In the genomic region with DNA sequence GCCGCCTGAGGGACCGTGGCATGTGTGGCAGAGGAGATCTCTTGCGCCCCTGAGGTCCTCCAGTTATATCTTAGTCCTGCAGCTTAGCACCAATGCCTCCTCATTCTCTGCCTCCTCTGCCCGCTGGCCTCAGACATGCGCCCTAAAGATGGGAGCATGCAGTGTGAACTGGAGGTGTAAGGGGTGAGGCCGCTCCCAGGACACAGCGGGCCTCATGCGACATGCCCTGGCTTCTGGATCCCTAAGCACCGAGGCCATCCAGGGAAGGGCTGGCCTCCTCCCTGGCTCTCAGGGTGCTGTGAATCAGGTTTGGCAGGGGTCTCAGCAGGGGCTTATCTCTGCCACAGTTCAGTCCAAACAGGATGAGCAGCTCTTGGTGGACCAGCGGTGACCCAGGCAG, we compare ENCODE assay signal across 25 cellular contexts.
DNase-seq lines count a peak whose midpoint lies in the region; ATAC-seq, FAIRE-seq and TF ChIP-seq lines count a peak whose summit lies in the region.
"Had no signal": no experiment of that assay in that cellular context is flagged by ENCODE, and none has a peak within 500 bp of the region (broad histone marks: within the 10 kb centered on the region; RNA-seq: fewer than 3 reads in every experiment).

No MANE protein-coding gene starts in this region.

- no peak overlapping the region for H2BK5ac ChIP-seq in mesenchymal stem cell (ENCODE audit: low read depth, low read length, poor library complexity, severe bottlenecking)

- no peak for TF ChIP-seq POLR2A in GM12891 (IDR thresholded peaks at IDR 0.05; ENCODE audit: low read depth, low read length)

- WGBS in mesenchymal stem cell: 92% methylated on average over 10 of the region's 10 CpGs

- H2BK12ac ChIP-seq in mesenchymal stem cell (ENCODE audit: low read length in 2 of 2): peak overlapping the region in 1 of 2 experiments; percentile 2

- intact Hi-C loops in Right ventricle myocardium inferior (cut with DNase I): no loop called here
- intact Hi-C loops in cardiac septum (cut with DNase I): no loop called here

- no peak overlapping the region for H3K4ac ChIP-seq in mesenchymal stem cell (ENCODE audit: low read depth in 1 of 2, low read length in 2 of 2)

- peak overlapping the region; percentile 4 for H2BK15ac ChIP-seq in mesenchymal stem cell (ENCODE audit: low read depth, poor library complexity, severe bottlenecking)

- FAIRE-seq in GM12891 (lab: Jason Lieb, UNC): no peak
- FAIRE-seq: GM12892, GM19239, H54, RCC 7860 had no signal

- H3K14ac ChIP-seq in mesenchymal stem cell (ENCODE audit: low read length in 2 of 2): no peak overlapping the region

- no peak overlapping the region for H3K27ac ChIP-seq in mesenchymal stem cell (ENCODE audit: low read length, poor library complexity, severe bottlenecking)
- H3K27ac ChIP-seq: SJCRH30 had no signal

- H2BK120ac ChIP-seq in mesenchymal stem cell (ENCODE audit: low read depth, low read length): no peak overlapping the region

- H4K8ac ChIP-seq in mesenchymal stem cell (ENCODE audit: low read length): peak overlapping the region; percentile 33

- no peak overlapping the region for H3K23ac ChIP-seq in mesenchymal stem cell (ENCODE audit: low read length in 2 of 2)

- H3K18ac ChIP-seq in mesenchymal stem cell (ENCODE audit: low read depth in 1 of 2, low read length in 2 of 2): peak overlapping the region in 1 of 2 experiments; percentile 41

- no peak overlapping the region for H4K91ac ChIP-seq in mesenchymal stem cell (ENCODE audit: low read length)

- peak; percentile 23 for DNase-seq in Right ventricle myocardium inferior (ENCODE audit: missing footprints)
- DNase-seq in cardiac septum (ENCODE audit: low spot score): no peak
- DNase-seq in mesenchymal stem cell: no peak
- no peak for DNase-seq in stimulated activated effector memory CD8-positive, alpha-beta T cell treated with anti-CD3 and anti-CD28 coated beads, Interleukin-12 subunit alpha, Interleukin-12 subunit beta, amount 100 ng/mL, for 72 hours (ENCODE audit: low spot score in 2 of 2)
- DNase-seq in GM12891 (ENCODE audit: insufficient read length, low spot score): no peak
- no peak for DNase-seq in AG08396 (ENCODE audit: low spot score)
- DNase-seq: 8988T, ACHN, Calu3, DMS79 treated with DMSO at 0.1 percent for 48 hours, GF-D8, NCI-H1092, NCI-H1417 treated with DMSO at 0.1 percent for 48 hours, NCI-H187, NCI-H2081 treated with DMSO at 0.1 percent for 48 hours, NCI-H2171 treated with DMSO at 0.1 percent for 48 hours, NCI-H345, NCI-H510A treated with DMSO at 0.1 percent for 48 hours, SJCRH30 had no signal

- no peak overlapping the region for H2AK5ac ChIP-seq in mesenchymal stem cell (ENCODE audit: low read length, severe bottlenecking)

- ATAC-seq in Right ventricle myocardium inferior (no peak), HG03159 (IDR thresholded peaks at IDR 0.05; ENCODE audit: unreplicated experiment) (no peak)
- peak; percentile 16 for ATAC-seq in stimulated activated effector memory CD8-positive, alpha-beta T cell treated with anti-CD3 and anti-CD28 coated beads, Interleukin-12 subunit alpha, Interleukin-12 subunit beta, amount 100 ng/mL, for 72 hours
- ATAC-seq: SK-N-SH treated with all-trans-retinoic acid at 6 μM for 48 hours had no signal

- H3K9me3 ChIP-seq in mesenchymal stem cell (ENCODE audit: control insufficient read depth, low read length): no peaks in the 10 kb centered on the region
- H3K9me3 ChIP-seq: SJCRH30 had no signal

- H3K36me3 Mint-ChIP-seq in stimulated activated effector memory CD8-positive, alpha-beta T cell treated with anti-CD3 and anti-CD28 coated beads, Interleukin-12 subunit alpha, Interleukin-12 subunit beta, amount 100 ng/mL, for 72 hours: no peaks in the 10 kb centered on the region

- no peaks in the 10 kb centered on the region for H3K9me3 Mint-ChIP-seq in stimulated activated effector memory CD8-positive, alpha-beta T cell treated with anti-CD3 and anti-CD28 coated beads, Interleukin-12 subunit alpha, Interleukin-12 subunit beta, amount 100 ng/mL, for 72 hours

- no peak overlapping the region for H3K27ac Mint-ChIP-seq in stimulated activated effector memory CD8-positive, alpha-beta T cell treated with anti-CD3 and anti-CD28 coated beads, Interleukin-12 subunit alpha, Interleukin-12 subunit beta, amount 100 ng/mL, for 72 hours

- no peak overlapping the region for H2AFZ ChIP-seq in mesenchymal stem cell (ENCODE audit: low read depth, low read length)

- H3K9ac ChIP-seq in mesenchymal stem cell (ENCODE audit: low read length): no peak overlapping the region

- H3K4me1 Mint-ChIP-seq in stimulated activated effector memory CD8-positive, alpha-beta T cell treated with anti-CD3 and anti-CD28 coated beads, Interleukin-12 subunit alpha, Interleukin-12 subunit beta, amount 100 ng/mL, for 72 hours: no peaks in the 10 kb centered on the region

- H3K27me3 ChIP-seq in mesenchymal stem cell (ENCODE audit: control insufficient read depth in 1 of 2, insufficient read depth in 1 of 2, low read length in 2 of 2): no peaks in the 10 kb centered on the region
- H3K27me3 ChIP-seq: SJCRH30 had no signal

- H3K4me2 ChIP-seq in mesenchymal stem cell (ENCODE audit: low read length, poor library complexity, severe bottlenecking): no peak overlapping the region

- H3K79me1 ChIP-seq in mesenchymal stem cell (replicated peaks; ENCODE audit: low read length, poor library complexity, severe bottlenecking): no peaks in the 10 kb centered on the region

- H3K4me3 ChIP-seq in mesenchymal stem cell (ENCODE audit: insufficient read depth in 1 of 2, low read depth in 1 of 2, low read length in 2 of 2): no peak overlapping the region
- H3K4me3 ChIP-seq: SJCRH30 had no signal

- no peak overlapping the region for H3K4me3 Mint-ChIP-seq in stimulated activated effector memory CD8-positive, alpha-beta T cell treated with anti-CD3 and anti-CD28 coated beads, Interleukin-12 subunit alpha, Interleukin-12 subunit beta, amount 100 ng/mL, for 72 hours

- peaks cover 0 to 25% of the 10 kb centered on the region in 2 experiments for H3K36me3 ChIP-seq in mesenchymal stem cell (ENCODE audit: control insufficient read depth in 1 of 2, insufficient read depth in 2 of 2, low read depth in 1 of 2, low read length in 2 of 2)
- H3K36me3 ChIP-seq: SJCRH30 had no signal

- peaks cover 7% of the 10 kb centered on the region for H3K4me1 ChIP-seq in mesenchymal stem cell (ENCODE audit: control insufficient read depth, insufficient read depth, low read depth, low read length)
- H3K4me1 ChIP-seq: SJCRH30 had no signal

TF ChIP-seq in GM12891, 5 proteins besides CTCF, POLR2A, EP300 and RAD21:
- TF ChIP-seq SPI1 (IDR thresholded peaks at IDR 0.05; ENCODE audit: low read depth, low read length) (no peak), PAX5 (IDR thresholded peaks at IDR 0.05; ENCODE audit: insufficient read depth, low read length, severe bottlenecking) (no peak), POU2F2 (IDR thresholded peaks at IDR 0.05; ENCODE audit: low read depth, low read length) (no peak), POLR2AphosphoS5 (IDR thresholded peaks at IDR 0.05; ENCODE audit: low read depth, low read length) (no peak), TAF1 (IDR thresholded peaks at IDR 0.05; ENCODE audit: low read depth, low read length) (no peak)
